26 cellular contexts compared by ENCODE assay signal in the genomic region with DNA sequence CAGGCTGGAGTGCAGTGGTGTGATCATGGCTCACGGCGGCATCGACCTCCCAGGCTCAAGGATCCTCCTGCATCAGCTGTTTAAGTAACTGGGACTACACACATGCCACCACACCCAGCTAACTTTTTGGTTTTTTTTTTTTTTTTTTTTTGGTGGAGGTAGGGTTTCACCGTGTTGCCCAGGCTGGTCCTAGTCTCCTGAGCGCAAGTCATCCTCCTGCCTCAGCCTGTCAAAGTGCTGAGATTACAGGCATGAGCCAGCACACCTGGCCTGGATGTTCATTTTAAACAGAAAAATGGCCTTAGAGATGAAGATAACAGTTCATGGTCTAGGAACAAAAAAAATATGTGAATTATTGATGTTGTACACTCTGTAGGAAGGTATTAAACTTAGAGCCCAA. TPM values are rescaled to one million over a fixed set of nuclear protein-coding genes. Genes with fewer than 3 reads are reported as not detected.
DNase-seq lines count a peak whose midpoint lies in the region; ATAC-seq and TF ChIP-seq lines count a peak whose summit lies in the region.
"Had no signal": no experiment of that assay in that cellular context is flagged by ENCODE, and none has a peak within 500 bp of the region (broad histone marks: within the 10 kb centered on the region; RNA-seq: fewer than 3 reads in every experiment).

No MANE protein-coding gene starts in this region.

- H3K4me3 ChIP-seq in epithelial cell of esophagus (ENCODE audit: low read length), result no peak overlapping the region
- H3K4me3 ChIP-seq in left lung, result no peak overlapping the region
- H3K4me3 ChIP-seq: BLaER1, GM12878 had no signal

- H3K36me3 ChIP-seq in left lung, result peaks cover 0 to 22% of the 10 kb centered on the region in 2 donors
- H3K36me3 ChIP-seq: BE2C, BLaER1 had no signal

- ATAC-seq in foreskin keratinocyte, result peak; percentile 67
- no peak for ATAC-seq in left lung
- ATAC-seq: GM12878 had no signal

- H3K27me3 ChIP-seq in foreskin keratinocyte (no peaks in the 10 kb centered on the region), left lung (no peaks in the 10 kb centered on the region)
- H3K27me3 ChIP-seq: BE2C, BLaER1 had no signal

- H3K4me1 ChIP-seq in foreskin keratinocyte, result no peaks in the 10 kb centered on the region
- H3K4me1 ChIP-seq in left lung, result no peaks in the 10 kb centered on the region
- H3K4me1 ChIP-seq: BE2C, BLaER1 had no signal

- DNase-seq in NCI-H2171 treated with DMSO at 0.1 percent for 48 hours (lab: John Stamatoyannopoulos, UW) (peak; percentile 81), epithelial cell of esophagus (ENCODE audit: low read depth) (peak; percentile 50), foreskin keratinocyte (peak; percentile 35 to 85), mesenteric fat pad (ENCODE audit: low spot score) (peak; percentile 28), SHP77 treated with DMSO at 0.1 percent for 48 hours (lab: John Stamatoyannopoulos, UW) (no peak), left lung (no peak), NCI-H1930 (lab: John Stamatoyannopoulos, UW) (no peak), ureter (ENCODE audit: low spot score) (no peak)
- DNase-seq: 8988T; ACHN; BE2C; C1 segment of cervical spinal cord; CD4-positive, alpha-beta memory T cell; CD4-positive, CD25-positive, alpha-beta regulatory T cell; CD8-positive, alpha-beta memory T cell; COR-L47; DMS 273 treated with DMSO at 0.1 percent for 48 hours; DMS153; DMS53; DMS79; DND-41; EL; GDM1 had no signal

- H3K27ac ChIP-seq in foreskin keratinocyte (peak overlapping the region; percentile 71), left lung (no peak overlapping the region)
- H3K27ac ChIP-seq: BLaER1 had no signal

- intact Hi-C loops in left lung (cut with DNase I), result no loop called here

- H3K9me3 ChIP-seq in left lung, result no peaks in the 10 kb centered on the region
- H3K9me3 ChIP-seq: BE2C, BLaER1 had no signal

- TF ChIP-seq CTCF in epithelial cell of esophagus (IDR thresholded peaks at IDR 0.05; ENCODE audit: insufficient read depth, low read depth, low read length, missing control alignments) (no peak), foreskin keratinocyte (conservative IDR thresholded peaks at IDR 0.05) (no peak), left lung (IDR thresholded peaks at IDR 0.05) (no peak)

RNA-seq across cellular contexts. Expression of gene SLC25A18, which starts 13.6 kb away (rescaled TPM):
- not detected in 2 replicates for total RNA-seq in foreskin keratinocyte
- not detected in 2 replicates for polyA plus RNA-seq in foreskin keratinocyte
- total RNA-seq in mesenteric fat pad, result 8.4 TPM
- total RNA-seq in left lung, result under 1 TPM; 0.26 to 0.50 TPM
- 0.78 TPM for total RNA-seq in ureter
- total RNA-seq: CD4-positive, alpha-beta memory T cell; CD4-positive, CD25-positive, alpha-beta regulatory T cell; CD8-positive, alpha-beta memory T cell; GM12878 had no signal
- polyA plus RNA-seq: AG04450; CD8-positive, alpha-beta memory T cell had no signal

Comparison
In these comparisons a context has a peak if more than half of its experiments do, and no peak if none do; other contexts are left out.
1. DNase-seq: peak in NCI-H2171 treated with DMSO at 0.1 percent for 48 hours (single experiment), epithelial cell of esophagus (single experiment), foreskin keratinocyte (2 of 2) and mesenteric fat pad (single experiment); none in SHP77 treated with DMSO at 0.1 percent for 48 hours (single experiment), left lung (0 of 2), NCI-H1930 (0 of 2) and ureter (single experiment).